ENCODE assay signal across 27 cellular contexts in genomic region chr7:23751852-23752251, GRCh38.
"Had no signal": no experiment of that assay in that cellular context is flagged by ENCODE, and none has a peak within 500 bp of the region (broad histone marks: within the 10 kb centered on the region; RNA-seq: fewer than 3 reads in every experiment).

No MANE protein-coding gene starts in this region.

- H3K4me3 ChIP-seq: stomach, suprapubic skin, testis, thoracic aorta, thyroid gland, tibial artery, tibial nerve, transverse colon, upper lobe of left lung, upper lobe of right lung, uterus, vagina had no signal

- H3K36me3 ChIP-seq: suprapubic skin, thoracic aorta, thyroid gland, tibial artery, transverse colon, upper lobe of left lung, upper lobe of right lung, uterus, vagina had no signal

- H3K27me3 ChIP-seq: stomach, suprapubic skin, testis, thyroid gland, tibial artery, tibial nerve, transverse colon, upper lobe of left lung, upper lobe of right lung, uterus, vagina had no signal

- H3K4me1 ChIP-seq: stomach, suprapubic skin, testis, thyroid gland, tibial artery, tibial nerve, transverse colon, upper lobe of left lung, upper lobe of right lung, uterus, vagina had no signal

- ATAC-seq: stimulated activated effector memory CD8-positive, alpha-beta T cell treated with anti-CD3 and anti-CD28 coated beads, Interleukin-12 subunit alpha, Interleukin-12 subunit beta, amount 100 ng/mL, for 72 hours; stimulated activated memory B cell treated with anti-CD40 and anti-IgM and Interleukin-4, amounts not matched to agents 10 μg/mL and 1 μg/mL and 100 μg/mL, for 72 hours; stimulated activated naive B cell treated with anti-CD40 and anti-IgM and Interleukin-4, amounts not matched to agents 10 μg/mL and 1 μg/mL and 100 μg/mL, for 72 hours; stimulated activated naive CD8-positive, alpha-beta T cell treated with anti-CD3 and anti-CD28 coated beads, Interleukin-15, amount 100 ng/mL, for 72 hours; stimulated activated naive CD8-positive, alpha-beta T cell treated with anti-CD3 and anti-CD28 coated beads, Interleukin-15, Interleukin-2, amounts not matched to agents 100 U/mL and 50 U/mL, for 24 hours; upper lobe of right lung had no signal

- DNase-seq: stimulated activated CD4-positive, alpha-beta T cell treated with anti-CD3 and anti-CD28 coated beads, Interleukin-2, amount 100 ng/mL, for 48 hours; stimulated activated CD4-positive, alpha-beta T cell treated with anti-CD3 and anti-CD28 coated beads, Interleukin-4, amount 100 ng/mL, for 1 hour; stimulated activated CD4-positive, alpha-beta T cell treated with anti-CD3 and anti-CD28 coated beads, Interleukin-4, amount 100 ng/mL, for 24 hours; stimulated activated CD4-positive, alpha-beta T cell treated with anti-CD3 and anti-CD28 coated beads, Interleukin-4, amount 100 ng/mL, for 4 hours; stimulated activated CD8-positive, alpha-beta memory T cell treated with anti-CD3 and anti-CD28 coated beads, Interleukin-4, amount 100 ng/mL, for 48 hours; stimulated activated naive B cell treated with anti-CD40 and anti-IgM and Interleukin-4, amounts not matched to agents 10 μg/mL and 1 μg/mL and 100 μg/mL, for 72 hours; stimulated activated naive CD4-positive, alpha-beta T cell; stimulated activated naive CD4-positive, alpha-beta T cell treated with Interleukin-2 at 50 U/mL for 16 hours; stimulated activated naive CD8-positive, alpha-beta T cell treated with anti-CD3 and anti-CD28 coated beads, Interleukin-15, amount 100 ng/mL, for 72 hours; stimulated activated naive CD8-positive, alpha-beta T cell treated with anti-CD3 and anti-CD28 coated beads, Interleukin-15, Interleukin-2, amounts not matched to agents 100 U/mL and 50 U/mL, for 24 hours; stomach; substantia nigra; testis; thyroid gland; tibial artery; transverse colon; trophoblast cell; upper lobe of left lung; upper lobe of right lung; uterus had no signal

- H3K9me3 ChIP-seq: stomach, suprapubic skin, testis, thoracic aorta, thyroid gland, tibial artery, transverse colon, upper lobe of left lung, upper lobe of right lung, uterus, vagina had no signal

- FAIRE-seq: urothelium cell line had no signal

- H3K27ac ChIP-seq: stomach, suprapubic skin, testis, thoracic aorta, thyroid gland, tibial artery, tibial nerve, transverse colon, upper lobe of left lung, upper lobe of right lung, uterus, vagina had no signal
